Comparison of ENCODE assay signal across 8 cellular contexts in the genomic region with DNA sequence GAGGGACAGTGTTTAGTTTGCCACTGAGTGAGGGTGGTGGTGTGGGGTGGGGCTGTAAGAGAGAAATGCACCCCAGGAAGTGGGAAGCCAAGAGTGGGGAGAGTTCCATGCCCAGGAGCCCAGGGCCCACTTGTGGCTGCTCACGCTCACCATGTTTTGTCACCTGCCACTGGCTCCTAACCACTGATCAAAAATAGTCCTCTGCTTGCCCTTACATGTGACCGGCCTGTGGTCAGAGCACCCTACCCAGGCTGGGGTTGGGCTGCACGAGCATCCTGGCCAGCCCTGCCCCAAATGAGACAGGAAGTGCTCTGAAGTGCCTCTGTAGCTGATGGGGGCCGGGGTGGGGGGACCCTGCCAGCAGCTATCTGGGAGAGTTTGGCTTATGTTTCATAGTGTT.
DNase-seq lines count a peak whose midpoint lies in the region; ATAC-seq and TF ChIP-seq lines count a peak whose summit lies in the region.

No MANE protein-coding gene starts in this region.

- H3K9me3 Mint-ChIP-seq in activated naive CD8-positive, alpha-beta T cell treated with anti-CD3 and anti-CD28 coated beads, Interleukin-2, amount 50 U/mL, for 24 hours: no peaks in the 10 kb centered on the region

- peak; percentile 56 for ATAC-seq in HG03442 (IDR thresholded peaks at IDR 0.05; ENCODE audit: unreplicated experiment)
- ATAC-seq in activated naive CD8-positive, alpha-beta T cell treated with anti-CD3 and anti-CD28 coated beads, Interleukin-2, amount 50 U/mL, for 24 hours: peak; percentile 34
- no peak for ATAC-seq in omental fat pad (ENCODE audit: low FRiP score)

- peaks cover 50% of the 10 kb centered on the region for H3K4me1 Mint-ChIP-seq in activated naive CD8-positive, alpha-beta T cell treated with anti-CD3 and anti-CD28 coated beads, Interleukin-2, amount 50 U/mL, for 24 hours

- H3K4me3 Mint-ChIP-seq in activated naive CD8-positive, alpha-beta T cell treated with anti-CD3 and anti-CD28 coated beads, Interleukin-2, amount 50 U/mL, for 24 hours: no peak overlapping the region

- DNase-seq in CD1c-positive myeloid dendritic cell (ENCODE audit: extremely low spot score): peak; percentile 26
- DNase-seq in GM19240 (ENCODE audit: insufficient read length, low spot score): peak; percentile 31
- peak; percentile 46 for DNase-seq in activated naive CD8-positive, alpha-beta T cell treated with anti-CD3 and anti-CD28 coated beads, Interleukin-2, amount 50 U/mL, for 24 hours
- no peak for DNase-seq in NCI-H2081 (lab: John Stamatoyannopoulos, UW)
- no peak for DNase-seq in omental fat pad (ENCODE audit: low spot score)
- DNase-seq in KG1 (lab: John Stamatoyannopoulos, UW): no peak
- no peak for DNase-seq in NCI-H2227 treated with DMSO at 0.1 percent for 48 hours (lab: John Stamatoyannopoulos, UW)

- H3K27me3 Mint-ChIP-seq in activated naive CD8-positive, alpha-beta T cell treated with anti-CD3 and anti-CD28 coated beads, Interleukin-2, amount 50 U/mL, for 24 hours: no peaks in the 10 kb centered on the region

- TF ChIP-seq CTCF in omental fat pad (IDR thresholded peaks at IDR 0.05): no peak

- peak overlapping the region; percentile 30 for H3K27ac Mint-ChIP-seq in activated naive CD8-positive, alpha-beta T cell treated with anti-CD3 and anti-CD28 coated beads, Interleukin-2, amount 50 U/mL, for 24 hours

- no peaks in the 10 kb centered on the region for H3K36me3 Mint-ChIP-seq in activated naive CD8-positive, alpha-beta T cell treated with anti-CD3 and anti-CD28 coated beads, Interleukin-2, amount 50 U/mL, for 24 hours (ENCODE audit: low read depth)

Comparison
In these comparisons a context has a peak if more than half of its experiments do, and no peak if none do; other contexts are left out.
1. DNase-seq: peak in CD1c-positive myeloid dendritic cell (single experiment), GM19240 (single experiment) and activated naive CD8-positive, alpha-beta T cell treated with anti-CD3 and anti-CD28 coated beads, Interleukin-2, amount 50 U/mL, for 24 hours (single experiment); none in NCI-H2081 (0 of 2), omental fat pad (single experiment), KG1 (single experiment) and NCI-H2227 treated with DMSO at 0.1 percent for 48 hours (single experiment).